ENCODE assay signal across 20 cellular contexts in genomic region chr1:231072054-231072453, GRCh38.
"Had no signal": no experiment of that assay in that cellular context is flagged by ENCODE, and none has a peak within 500 bp of the region (broad histone marks: within the 10 kb centered on the region; RNA-seq: fewer than 3 reads in every experiment).

No MANE protein-coding gene starts in this region.

- ATAC-seq: effector memory CD8-positive, alpha-beta T cell; esophagus mucosa; gastrocnemius medialis; left colon; mucosa of descending colon; natural killer cell treated with Interleukin-12 subunit alpha and Interleukin-12 subunit beta and Interleukin-15 and Interleukin-18, amount 100 ng/mL, for 72 hours; pancreas; sciatic nerve had no signal

- DNase-seq: cortex of kidney; effector memory CD8-positive, alpha-beta T cell; foreskin fibroblast; gastrocnemius medialis; head of caudate nucleus; hippocampal formation; left colon; mucosa of descending colon; naive B cell; pancreas; stimulated activated CD4-positive, alpha-beta T cell treated with anti-CD3 and anti-CD28 coated beads, Interleukin-12 subunit alpha, Interleukin-12 subunit beta, amount 100 ng/mL, for 4 hours; stimulated activated CD4-positive, alpha-beta T cell treated with anti-CD3 and anti-CD28 coated beads, Interleukin-1b, Interleukin-23, amount 100 ng/mL, for 48 hours; stimulated activated CD4-positive, alpha-beta T cell treated with anti-CD3 and anti-CD28 coated beads, Interleukin-4, amount 100 ng/mL, for 1 hour; stimulated activated CD8-positive, alpha-beta memory T cell treated with anti-CD3 and anti-CD28 coated beads, Interleukin-4, amount 100 ng/mL, for 48 hours; stimulated activated naive CD4-positive, alpha-beta T cell; stomach; trophoblast cell had no signal
